In genomic region chr5:138955013-138955660, GRCh38 we compare ENCODE assay signal across 11 cellular contexts.
DNase-seq lines count a peak whose midpoint lies in the region; ATAC-seq, FAIRE-seq and TF ChIP-seq lines count a peak whose summit lies in the region.
"Had no signal": no experiment of that assay in that cellular context is flagged by ENCODE, and none has a peak within 500 bp of the region (broad histone marks: within the 10 kb centered on the region; RNA-seq: fewer than 3 reads in every experiment).

No MANE protein-coding gene starts in this region.

- CTCF ChIA-PET in K562 (lab: Yijun Ruan, JAX; ENCODE audit: low intra/inter-chr PET ratio), result no interaction called here
- CTCF ChIA-PET in MCF 10A (lab: Yijun Ruan, JAX), result interaction anchor here (1.0 to 1.4 kb wide), 2 partner anchors 29 to 376 kb away, joined by 4 to 6 read pairs; no protein-coding TSS in a partner anchor
- CTCF ChIA-PET in activated naive CD4-positive, alpha-beta T cell treated with anti-CD3 and anti-CD28 coated beads, Interleukin-2, amount 10 ng/mL, durations not matched to agents 7 days and 5 days (lab: Charles Lee), result no interaction called here

- no peaks in the 10 kb centered on the region for H3K36me3 ChIP-seq in K562 (ENCODE audit: control insufficient read depth, insufficient read depth, low read length)

- no peak for TF ChIP-seq POLR2A in K562 (conservative IDR thresholded peaks at IDR 0.05)

- H3K4me3 Mint-ChIP-seq in mesothelial cell of epicardium (no peak overlapping the region), MCF 10A (ENCODE audit: unreplicated experiment) (no peak overlapping the region)
- no peak overlapping the region for H3K4me3 Mint-ChIP-seq in activated naive CD4-positive, alpha-beta T cell treated with anti-CD3 and anti-CD28 coated beads, Interleukin-2, amount 10 ng/mL, durations not matched to agents 7 days and 5 days

- H3K9me3 ChIP-seq in K562 (replicated peaks; ENCODE audit: control insufficient read depth, insufficient read depth, low read depth, low read length), result no peaks in the 10 kb centered on the region

- WGBS in K562 (ENCODE audit: insufficient coverage, low coverage, missing lambda C conversion rate), result 62% methylated on average over 12 of the region's 12 CpGs

- H4K20me1 ChIP-seq in K562 (replicated peaks; ENCODE audit: control insufficient read depth, insufficient read depth, low read length), result no peaks in the 10 kb centered on the region

- TF ChIP-seq CTCF in K562 (IDR thresholded peaks at IDR 0.05 in 2 of 3, conservative IDR thresholded peaks at IDR 0.05 in 1 of 3; ENCODE audit: insufficient read depth in 2 of 3, low read depth in 1 of 3, low read length in 3 of 3) (no peak), mesothelial cell of epicardium (IDR thresholded peaks at IDR 0.05; ENCODE audit: unreplicated experiment) (no peak), MCF 10A (IDR thresholded peaks at IDR 0.05; ENCODE audit: unreplicated experiment) (no peak)

- H2AFZ ChIP-seq in K562 (ENCODE audit: low read depth, low read length), result no peak overlapping the region

- BruUV-seq in K562 (replicated peaks; lab: Mats Ljungman, UMichigan) (no TSS peak), MCF 10A (replicated peaks; lab: Mats Ljungman, UMichigan) (no TSS peak)

- H3K4me1 Mint-ChIP-seq in mesothelial cell of epicardium (peaks cover 42% of the 10 kb centered on the region), MCF 10A (ENCODE audit: insufficient read depth, unreplicated experiment) (no peaks in the 10 kb centered on the region)
- H3K4me1 Mint-ChIP-seq in activated naive CD4-positive, alpha-beta T cell treated with anti-CD3 and anti-CD28 coated beads, Interleukin-2, amount 10 ng/mL, durations not matched to agents 7 days and 5 days, result peaks cover 22% of the 10 kb centered on the region

- H3K9me3 Mint-ChIP-seq in mesothelial cell of epicardium, result no peaks in the 10 kb centered on the region
- no peaks in the 10 kb centered on the region for H3K9me3 Mint-ChIP-seq in MCF 10A (ENCODE audit: unreplicated experiment)
- H3K9me3 Mint-ChIP-seq in activated naive CD4-positive, alpha-beta T cell treated with anti-CD3 and anti-CD28 coated beads, Interleukin-2, amount 10 ng/mL, durations not matched to agents 7 days and 5 days, result no peaks in the 10 kb centered on the region
- H3K9me3 Mint-ChIP-seq: IgD-negative memory B cell had no signal

- peaks cover 5% of the 10 kb centered on the region for H3K36me3 Mint-ChIP-seq in mesothelial cell of epicardium
- H3K36me3 Mint-ChIP-seq in MCF 10A (ENCODE audit: insufficient read depth, unreplicated experiment), result peaks cover 22% of the 10 kb centered on the region
- no peaks in the 10 kb centered on the region for H3K36me3 Mint-ChIP-seq in activated naive CD4-positive, alpha-beta T cell treated with anti-CD3 and anti-CD28 coated beads, Interleukin-2, amount 10 ng/mL, durations not matched to agents 7 days and 5 days

- no peak overlapping the region for H3K27ac ChIP-seq in K562 (ENCODE audit: extremely low read depth, low read depth, low read length)

- no peak for FAIRE-seq in K562 (lab: Jason Lieb, UNC)
- FAIRE-seq: GM12878 had no signal

- peak overlapping the region in 1 of 2 experiments; percentile 59; a peak in 1 of 4 replicates for H3K9ac ChIP-seq in K562 (ENCODE audit: insufficient read depth in 1 of 2, low read depth in 2 of 2, low read length in 2 of 2)

- peaks cover 0 to 12% of the 10 kb centered on the region in 2 experiments; a peak in 3 of 5 replicates for H3K4me1 ChIP-seq in K562 (replicated peaks in 1 of 2; ENCODE audit: control insufficient read depth in 2 of 2, insufficient read depth in 2 of 2, low read length in 2 of 2)

- no peaks in the 10 kb centered on the region for H3K9me1 ChIP-seq in K562 (ENCODE audit: control insufficient read depth, insufficient read depth, low read length)

- no peak overlapping the region for H3K4me3 ChIP-seq in K562
- H3K4me3 ChIP-seq: GM12878 had no signal

- DNase-seq in Ammon's horn (ENCODE audit: low spot score) (peak; percentile 71), NCI-H2196 (lab: John Stamatoyannopoulos, UW; ENCODE audit: unreplicated experiment) (peak; percentile 75), K562 (ENCODE audit: extremely low read depth in 1 of 4, low spot score in 3 of 4) (no peak), mesothelial cell of epicardium (ENCODE audit: low spot score in 2 of 2, unreplicated experiment in 2 of 2) (no peak), MCF 10A (ENCODE audit: unreplicated experiment) (no peak)
- DNase-seq in activated T-cell treated with anti-CD3 and anti-CD28 coated beads, Interleukin-2, amount 50 U/mL, for 48 hours, result no peak
- DNase-seq in central memory CD4-positive, alpha-beta T cell, result no peak
- no peak for DNase-seq in activated naive CD4-positive, alpha-beta T cell treated with anti-CD3 and anti-CD28 coated beads, Interleukin-2, amount 10 ng/mL, durations not matched to agents 7 days and 5 days
- DNase-seq: activated T-cell treated with anti-CD3 and anti-CD28 coated beads, Interleukin-2, amount 50 U/mL, for 1 hour had no signal

- POLR2A ChIA-PET in K562 (lab: Yijun Ruan, JAX) (interaction anchor here (1.1 to 3.2 kb wide), 2 partner anchors 17 to 21 kb away, joined by 3 to 8 read pairs; no protein-coding TSS in a partner anchor), MCF 10A (lab: Yijun Ruan, JAX) (interaction anchor here (0.6 to 1.4 kb wide), 2 partner anchors 9 to 279 kb away, joined by 4 read pairs; no protein-coding TSS in a partner anchor)

- H3K27ac Mint-ChIP-seq in mesothelial cell of epicardium, result peak overlapping the region; percentile 36
- H3K27ac Mint-ChIP-seq in MCF 10A (ENCODE audit: low read depth, unreplicated experiment), result no peak overlapping the region
- no peak overlapping the region for H3K27ac Mint-ChIP-seq in activated naive CD4-positive, alpha-beta T cell treated with anti-CD3 and anti-CD28 coated beads, Interleukin-2, amount 10 ng/mL, durations not matched to agents 7 days and 5 days

- no peak for TF ChIP-seq RAD21 in K562 (CRISPR knock-in tag; conservative IDR thresholded peaks at IDR 0.05 in 1 of 2, IDR thresholded peaks at IDR 0.05 in 1 of 2)

- intact Hi-C loops in K562 (cut with micrococcal nuclease), result no loop called here
- intact Hi-C loops in MCF 10A (cut with micrococcal nuclease), result no loop called here

- in situ Hi-C loops in K562 (cut with MboI), result no loop called here

- TF ChIP-seq EP300 in K562 (IDR thresholded peaks at IDR 0.05; ENCODE audit: low read length), result no peak

- ATAC-seq in K562, result no peak
- ATAC-seq: GM12878 had no signal

- no peaks in the 10 kb centered on the region for H3K27me3 ChIP-seq in K562 (ENCODE audit: control insufficient read depth in 2 of 2, insufficient read depth in 2 of 2, low read length in 2 of 2)

- H3K79me2 ChIP-seq in K562 (ENCODE audit: control insufficient read depth, insufficient read depth, low read length), result no peaks in the 10 kb centered on the region

- H3K4me2 ChIP-seq in K562 (ENCODE audit: insufficient read depth, low read length), result no peak overlapping the region

- H3K27me3 Mint-ChIP-seq in mesothelial cell of epicardium (ENCODE audit: low read depth) (no peaks in the 10 kb centered on the region), MCF 10A (ENCODE audit: insufficient read depth, unreplicated experiment) (no peaks in the 10 kb centered on the region)
- H3K27me3 Mint-ChIP-seq in activated naive CD4-positive, alpha-beta T cell treated with anti-CD3 and anti-CD28 coated beads, Interleukin-2, amount 10 ng/mL, durations not matched to agents 7 days and 5 days, result no peaks in the 10 kb centered on the region
- H3K27me3 Mint-ChIP-seq: IgD-negative memory B cell had no signal

TF ChIP-seq in K562, 482 proteins besides CTCF, POLR2A, EP300 and RAD21:
- TF ChIP-seq NFIC (IDR thresholded peaks at IDR 0.05), result peak; percentile 64
- TF ChIP-seq NR2C1 (IDR thresholded peaks at IDR 0.05), result no peak
- peak; percentile 21; the same call in 1 of the 2 replicates for TF ChIP-seq NR2C1 (tag; IDR thresholded peaks at IDR 0.05)
- TF ChIP-seq ELF4 (CRISPR knock-in tag; IDR thresholded peaks at IDR 0.05), result no peak

Comparison
In these comparisons a context has a peak if more than half of its experiments do, and no peak if none do; other contexts are left out.
1. DNase-seq: peak in Ammon's horn (single experiment) and NCI-H2196 (single experiment); none in K562 (0 of 4), mesothelial cell of epicardium (0 of 2), MCF 10A (single experiment), activated T-cell treated with anti-CD3 and anti-CD28 coated beads, Interleukin-2, amount 50 U/mL, for 48 hours (0 of 2), central memory CD4-positive, alpha-beta T cell (single experiment) and activated naive CD4-positive, alpha-beta T cell treated with anti-CD3 and anti-CD28 coated beads, Interleukin-2, amount 10 ng/mL, durations not matched to agents 7 days and 5 days (single experiment).